Comparison of ENCODE assay signal across 25 cellular contexts in genomic region chr10:75464478-75465090, GRCh38. TPM values are rescaled to one million over a fixed set of nuclear protein-coding genes. Genes with fewer than 3 reads are reported as not detected.
DNase-seq lines count a peak whose midpoint lies in the region; ATAC-seq and TF ChIP-seq lines count a peak whose summit lies in the region.
"Had no signal": no experiment of that assay in that cellular context is flagged by ENCODE, and none has a peak within 500 bp of the region (broad histone marks: within the 10 kb centered on the region; RNA-seq: fewer than 3 reads in every experiment).

No MANE protein-coding gene starts in this region.

- no peak for TF ChIP-seq POLR2A in adrenal gland (IDR thresholded peaks at IDR 0.05)

- H3K4me3 ChIP-seq in adrenal gland (no peak overlapping the region), esophagus (ENCODE audit: low read depth in 1 of 2, low read length in 2 of 2) (no peak overlapping the region)
- H3K4me3 ChIP-seq: ascending aorta, heart left ventricle had no signal

- TF ChIP-seq CTCF in adrenal gland (IDR thresholded peaks at IDR 0.05) (no peak), nephron (IDR thresholded peaks at IDR 0.05; ENCODE audit: unreplicated experiment in 3 of 3) (no peak), type B pancreatic cell (conservative IDR thresholded peaks at IDR 0.05) (no peak)

- H3K9me3 Mint-ChIP-seq in nephron (no peaks in the 10 kb centered on the region), type B pancreatic cell (no peaks in the 10 kb centered on the region), T-cell (no peaks in the 10 kb centered on the region)
- H3K9me3 Mint-ChIP-seq: activated CD8-positive, alpha-beta T cell treated with anti-CD3 and anti-CD28 coated beads for 36 hours; activated T-helper 2 cell treated with anti-CD3 and anti-CD28 coated beads, Interferon-gamma antibody, Interleukin-2, Interleukin-4, amounts not matched to agents 10 μg/mL and 5 μg/mL and 100 μg/mL, durations not matched to agents 14 hours and 24 hours and 36 hours; central memory CD8-positive, alpha-beta T cell; memory B cell; naive thymus-derived CD4-positive, alpha-beta T cell; T-helper 2 cell treated with Interferon-gamma antibody and Interleukin-4, amounts not matched to agents 5 μg/mL and 100 μg/mL, for 36 hours had no signal

- H3K27me3 ChIP-seq in adrenal gland (no peaks in the 10 kb centered on the region), esophagus (ENCODE audit: control insufficient read depth in 1 of 2, insufficient read depth in 2 of 2, low read length in 2 of 2) (no peaks in the 10 kb centered on the region)
- H3K27me3 ChIP-seq: ascending aorta, heart left ventricle had no signal

- H3K27me3 Mint-ChIP-seq in nephron (ENCODE audit: low read depth) (peaks cover 21% of the 10 kb centered on the region), type B pancreatic cell (peaks cover 54% of the 10 kb centered on the region), T-cell (peaks cover 2 to 11% of the 10 kb centered on the region in 2 donors)
- H3K27me3 Mint-ChIP-seq: CD4-positive, CD25-positive, alpha-beta regulatory T cell had no signal

- peak overlapping the region; percentile 74 to 90 (median 84) for H3K27ac Mint-ChIP-seq in nephron
- peak overlapping the region; percentile 65 for H3K27ac Mint-ChIP-seq in type B pancreatic cell
- H3K27ac Mint-ChIP-seq in T-cell: no peak overlapping the region
- H3K27ac Mint-ChIP-seq: activated CD8-positive, alpha-beta T cell treated with anti-CD3 and anti-CD28 coated beads for 36 hours; activated naive CD8-positive, alpha-beta T cell; activated T-helper 2 cell treated with anti-CD3 and anti-CD28 coated beads, Interferon-gamma antibody, Interleukin-2, Interleukin-4, amounts not matched to agents 10 μg/mL and 5 μg/mL and 100 μg/mL, durations not matched to agents 14 hours and 24 hours and 36 hours; CD4-positive, CD25-positive, alpha-beta regulatory T cell; memory B cell; naive thymus-derived CD4-positive, alpha-beta T cell; T-helper 2 cell treated with Interferon-gamma antibody and Interleukin-4, amounts not matched to agents 5 μg/mL and 100 μg/mL, for 36 hours had no signal

- DNase-seq in adrenal gland (peak in 1 of 7 donors; percentile 21), type B pancreatic cell (ENCODE audit: extremely low spot score, unreplicated experiment) (no peak), T-cell (no peak), 8988T (no peak), NCI-H1092 treated with DMSO at 0.1 percent for 48 hours (lab: John Stamatoyannopoulos, UW) (no peak)
- DNase-seq: activated CD8-positive, alpha-beta T cell treated with anti-CD3 and anti-CD28 coated beads for 36 hours; CD4-positive, CD25-positive, alpha-beta regulatory T cell; dermis blood vessel endothelial cell; heart left ventricle; kidney glomerular epithelial cell; naive thymus-derived CD4-positive, alpha-beta T cell; NCI-H1694; NCI-H446 treated with DMSO at 0.1 percent for 48 hours; OCI-M1; right cardiac atrium; stimulated activated CD4-positive, alpha-beta T cell treated with anti-CD3 and anti-CD28 coated beads, Interleukin-2, amount 100 ng/mL, for 48 hours had no signal

- H3K4me3 Mint-ChIP-seq in nephron: peak overlapping the region in 1 of 3 experiments; percentile 21
- peak overlapping the region; percentile 60 for H3K4me3 Mint-ChIP-seq in type B pancreatic cell
- no peak overlapping the region for H3K4me3 Mint-ChIP-seq in T-cell
- H3K4me3 Mint-ChIP-seq: activated CD8-positive, alpha-beta T cell treated with anti-CD3 and anti-CD28 coated beads for 36 hours; activated naive CD8-positive, alpha-beta T cell; CD4-positive, CD25-positive, alpha-beta regulatory T cell; central memory CD8-positive, alpha-beta T cell; memory B cell; naive thymus-derived CD4-positive, alpha-beta T cell; T-helper 2 cell treated with Interferon-gamma antibody and Interleukin-4, amounts not matched to agents 5 μg/mL and 100 μg/mL, for 36 hours had no signal

- ATAC-seq in T-cell (replicated peaks in 1 of 4): no peak
- ATAC-seq: activated CD8-positive, alpha-beta T cell treated with anti-CD3 and anti-CD28 coated beads for 36 hours; heart left ventricle; naive thymus-derived CD4-positive, alpha-beta T cell; right cardiac atrium had no signal

- CTCF ChIA-PET in T-cell (lab: Charles Lee): no interaction called here

- no peaks in the 10 kb centered on the region for H3K36me3 ChIP-seq in adrenal gland (replicated peaks in 1 of 2)
- H3K36me3 ChIP-seq in esophagus (ENCODE audit: control insufficient read depth in 2 of 2, insufficient read depth in 2 of 2, low read length in 1 of 2): no peaks in the 10 kb centered on the region
- H3K36me3 ChIP-seq: ascending aorta, heart left ventricle had no signal

- POLR2A ChIA-PET in T-cell (lab: Charles Lee): no interaction called here

- WGBS in adrenal gland, 4 donors: 65 to 67% (median 66%) methylated on average over 5 of the region's 5 CpGs
- WGBS in esophagus, 2 donors: 62 to 67% methylated on average over 5 of the region's 5 CpGs

- H3K4me1 ChIP-seq in adrenal gland (replicated peaks in 1 of 2) (peaks cover 21 to 44% of the 10 kb centered on the region in 2 donors), esophagus (ENCODE audit: control insufficient read depth in 2 of 2, insufficient read depth in 2 of 2, low read length in 1 of 2) (peaks cover 2 to 4% of the 10 kb centered on the region in 2 donors)

- H3K4me1 Mint-ChIP-seq in nephron (peaks cover 59% of the 10 kb centered on the region), type B pancreatic cell (ENCODE audit: unreplicated experiment) (peaks cover 45% of the 10 kb centered on the region), T-cell (no peaks in the 10 kb centered on the region)
- H3K4me1 Mint-ChIP-seq: CD4-positive, CD25-positive, alpha-beta regulatory T cell; central memory CD8-positive, alpha-beta T cell; memory B cell had no signal

- intact Hi-C loops in adrenal gland (cut with DNase I): loop anchor here in 1 of 2 donors (10.0 kb wide), 1 partner anchor 60 kb away; the partner anchor contains the start of gene ZNF503

- H3K36me3 Mint-ChIP-seq in nephron (ENCODE audit: low read depth) (no peaks in the 10 kb centered on the region), type B pancreatic cell (no peaks in the 10 kb centered on the region), T-cell (no peaks in the 10 kb centered on the region)
- H3K36me3 Mint-ChIP-seq: activated naive CD8-positive, alpha-beta T cell; CD4-positive, CD25-positive, alpha-beta regulatory T cell; memory B cell; naive thymus-derived CD4-positive, alpha-beta T cell had no signal

- H3K9me3 ChIP-seq in adrenal gland (replicated peaks in 1 of 3) (no peaks in the 10 kb centered on the region), esophagus (ENCODE audit: control insufficient read depth in 2 of 2, insufficient read depth in 1 of 2, low read depth in 1 of 2, low read length in 1 of 2) (no peaks in the 10 kb centered on the region)
- H3K9me3 ChIP-seq: ascending aorta, heart left ventricle had no signal

- peak overlapping the region in 4 of 5 donors; percentile 0 to 48 (median 38) for H3K27ac ChIP-seq in adrenal gland
- H3K27ac ChIP-seq in esophagus (ENCODE audit: low read depth in 2 of 2, low read length in 1 of 2): peak overlapping the region; percentile 15 to 57
- H3K27ac ChIP-seq: ascending aorta had no signal

RNA-seq across cellular contexts. Expression of gene LRMDA, which starts 33.2 kb away (rescaled TPM):
- total RNA-seq in adrenal gland: 100 to 1,000 TPM in 1 of 8 donors, 10 to 100 TPM in 7; 30.7 to 102 (median 82.2) TPM
- polyA plus RNA-seq in adrenal gland: 100 to 1,000 TPM in 1 of 3 donors, 10 to 100 TPM in 2; 43.0 to 132 (median 79.7) TPM
- 1 to 10 TPM; 1.8 to 4.0 TPM for polyA plus RNA-seq in esophagus
- total RNA-seq in type B pancreatic cell (ENCODE audit: low replicate concordance): 0.62 and 2.0 TPM in 2 replicates
- 1 to 10 TPM in 1 of 5 donors, under 1 TPM in 1, not detected in 3; 0.30 to 1.2 TPM for total RNA-seq in T-cell
- total RNA-seq: activated CD8-positive, alpha-beta T cell treated with anti-CD3 and anti-CD28 coated beads for 36 hours; activated T-helper 2 cell treated with anti-CD3 and anti-CD28 coated beads, Interferon-gamma antibody, Interleukin-2, Interleukin-4, amounts not matched to agents 10 μg/mL and 5 μg/mL and 100 μg/mL, durations not matched to agents 14 hours and 24 hours and 36 hours; Daoy had no signal
- polyA plus RNA-seq: CD4-positive, CD25-positive, alpha-beta regulatory T cell; naive thymus-derived CD4-positive, alpha-beta T cell had no signal

Comparison
In these comparisons a context has a peak if more than half of its experiments do, and no peak if none do; other contexts are left out.
1. H3K27ac Mint-ChIP-seq: peak in nephron (3 of 3) and type B pancreatic cell (single experiment); none in T-cell (0 of 2).
2. RNA of gene LRMDA, which starts 33.2 kb away (total RNA-seq): 30.7 to 102 TPM in adrenal gland; 0.62 to 2.0 TPM in type B pancreatic cell and 0.30 to 1.2 TPM in T-cell; every median in the first group is over 10 times any median in the second.